Comparison of ENCODE assay signal across 25 cellular contexts in the genomic region with DNA sequence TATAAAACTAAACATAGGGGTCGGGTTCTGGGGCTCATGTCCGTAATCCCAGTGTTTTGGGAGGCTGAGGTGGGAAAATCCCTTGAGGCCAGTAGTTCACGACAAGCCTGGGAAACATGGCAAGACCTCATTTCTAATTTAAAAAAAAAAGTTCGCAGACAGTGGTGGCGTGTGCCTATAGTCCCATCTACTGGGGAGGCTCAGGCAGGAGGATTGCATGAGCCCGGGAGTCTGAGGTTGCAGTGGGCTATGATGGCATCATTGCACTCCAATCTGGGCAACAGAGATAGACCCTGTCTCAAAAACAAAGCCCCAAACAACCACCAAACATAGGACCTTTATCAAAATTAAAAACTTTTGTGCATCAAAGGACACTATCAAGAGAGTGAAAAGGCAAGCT. TPM values are rescaled to one million over a fixed set of nuclear protein-coding genes. Genes with fewer than 3 reads are reported as not detected.
"Had no signal": no experiment of that assay in that cellular context is flagged by ENCODE, and none has a peak within 500 bp of the region (broad histone marks: within the 10 kb centered on the region; RNA-seq: fewer than 3 reads in every experiment).

No MANE protein-coding gene starts in this region.

- DNase-seq: Karpas-422, KG1, NCI-H1092, NCI-H1105 treated with DMSO at 0.1 percent for 48 hours, NCI-H1417 treated with DMSO at 0.1 percent for 48 hours, NCI-H146, NCI-H1694 treated with DMSO at 0.1 percent for 48 hours, NCI-H1930, NCI-H2081, NCI-H2107, NCI-H2171, NCI-H510A, NCI-H524 treated with DMSO at 0.1 percent for 48 hours, NCI-H69, NCI-H774, PC-3, Peyer's patch, SHP77 treated with DMSO at 0.1 percent for 48 hours, SJCRH30 had no signal

- H3K4me3 ChIP-seq: MG63, Peyer's patch, SJCRH30 had no signal

- H3K9me3 ChIP-seq: MG63, Peyer's patch had no signal

- ATAC-seq: PC-3, Right ventricle myocardium inferior had no signal

- H3K36me3 ChIP-seq: MG63, Peyer's patch, SJCRH30 had no signal

- H3K27ac ChIP-seq: HL-60, Peyer's patch, SJCRH30 had no signal

- H3K27me3 ChIP-seq: MG63, Peyer's patch, SJCRH30 had no signal

- H3K4me1 ChIP-seq: Peyer's patch had no signal

- FAIRE-seq: HTR-8/SVneo had no signal

RNA-seq across cellular contexts. Expression of a gene that starts 9.8 kb away (rescaled TPM):
- total RNA-seq: OCI-LY7, PC-3, RPMI7951 had no signal

RNA-seq across cellular contexts. Expression of a gene that starts 38.2 kb away (rescaled TPM):
- total RNA-seq: OCI-LY7, PC-3, RPMI7951 had no signal
